In the genomic region with DNA sequence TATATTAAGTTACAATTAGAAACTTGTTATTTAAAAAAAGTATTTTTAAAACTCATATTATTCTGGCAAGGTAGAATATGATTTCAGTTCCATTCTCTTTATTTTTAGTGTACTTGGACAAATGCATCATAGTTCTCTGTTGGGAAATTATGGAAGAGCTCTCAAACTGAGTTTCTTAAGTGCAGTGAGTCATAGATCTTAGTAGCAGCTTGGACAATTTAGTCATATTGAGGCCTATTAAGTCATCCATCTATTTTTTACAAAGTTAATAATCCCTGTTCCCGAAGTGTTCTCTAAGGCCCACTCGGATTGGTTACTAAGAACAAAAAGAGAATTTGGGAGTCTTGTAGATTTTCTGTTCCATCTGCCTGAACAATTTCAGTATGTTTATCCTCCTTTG, we compare ENCODE assay signal across 14 cellular contexts.
DNase-seq lines count a peak whose midpoint lies in the region; ATAC-seq and TF ChIP-seq lines count a peak whose summit lies in the region.
"Had no signal": no experiment of that assay in that cellular context is flagged by ENCODE, and none has a peak within 500 bp of the region (broad histone marks: within the 10 kb centered on the region; RNA-seq: fewer than 3 reads in every experiment).

No MANE protein-coding gene starts in this region.

- H3K4me3 ChIP-seq in astrocyte of the spinal cord (ENCODE audit: low read depth, low read length) (no peak overlapping the region), gastroesophageal sphincter (no peak overlapping the region)
- H3K4me3 ChIP-seq: cardiac muscle cell, mucosa of descending colon had no signal

- no peaks in the 10 kb centered on the region for H3K4me1 ChIP-seq in gastroesophageal sphincter

- no peaks in the 10 kb centered on the region for H3K27me3 ChIP-seq in gastroesophageal sphincter
- H3K27me3 ChIP-seq: cardiac muscle cell had no signal

- in situ Hi-C loops in astrocyte of the spinal cord (cut with HindIII; ENCODE audit: low sequenced_read_pairs): no loop called here

- TF ChIP-seq CTCF in astrocyte of the spinal cord (IDR thresholded peaks at IDR 0.05; ENCODE audit: low read depth, low read length) (no peak), gastroesophageal sphincter (IDR thresholded peaks at IDR 0.05) (no peak)

- no peak overlapping the region for H3K27ac ChIP-seq in gastroesophageal sphincter
- H3K27ac ChIP-seq: cardiac muscle cell had no signal

- peak; percentile 96 for DNase-seq in HCEC 1CT
- DNase-seq in astrocyte of the spinal cord (ENCODE audit: low read depth, low spot score): peak; percentile 58
- no peak for DNase-seq in amygdala (lab: John Stamatoyannopoulos, UW)
- no peak for DNase-seq in NCI-H510A (lab: John Stamatoyannopoulos, UW)
- DNase-seq: CD8-positive, alpha-beta T cell; head of caudate nucleus; kidney; mucosa of descending colon; NCI-H2081; stimulated activated CD4-positive, alpha-beta T cell treated with anti-CD3 and anti-CD28 coated beads, Interleukin-4, amount 100 ng/mL, for 4 hours had no signal

- peak; percentile 89 for ATAC-seq in gastroesophageal sphincter
- ATAC-seq in GM21526 (IDR thresholded peaks at IDR 0.05; ENCODE audit: low FRiP score, unreplicated experiment): no peak
- ATAC-seq in HG03354 (IDR thresholded peaks at IDR 0.05; ENCODE audit: poor library complexity, severe bottlenecking, unreplicated experiment): no peak
- ATAC-seq: CD8-positive, alpha-beta T cell; mucosa of descending colon had no signal

- H3K36me3 ChIP-seq in gastroesophageal sphincter: no peaks in the 10 kb centered on the region
- H3K36me3 ChIP-seq: cardiac muscle cell had no signal

- TF ChIP-seq POLR2A in gastroesophageal sphincter (IDR thresholded peaks at IDR 0.05): no peak

- 56 to 65% methylated on average over 2 of the region's 2 CpGs for WGBS in gastroesophageal sphincter (ENCODE audit: low coverage in 1 of 2), 2 donors

- no peaks in the 10 kb centered on the region for H3K9me3 ChIP-seq in gastroesophageal sphincter
- H3K9me3 ChIP-seq: mucosa of descending colon had no signal

- TF ChIP-seq EP300 in gastroesophageal sphincter (IDR thresholded peaks at IDR 0.05): no peak

Comparison
In these comparisons a context has a peak if more than half of its experiments do, and no peak if none do; other contexts are left out.
1. DNase-seq: peak in HCEC 1CT (single experiment) and astrocyte of the spinal cord (single experiment); none in amygdala (0 of 56) and NCI-H510A (single experiment).